Comparison of ENCODE assay signal across 2 cellular contexts in genomic region chr1:17892225-17892624, GRCh38.
TF ChIP-seq lines count a peak whose summit lies in the region.

No MANE protein-coding gene starts in this region.

TF ChIP-seq in SK-N-SH, 30 proteins besides CTCF, POLR2A, EP300 and RAD21 (continued from another document):
- TF ChIP-seq GATA2 (CRISPR knock-in tag; IDR thresholded peaks at IDR 0.05), result no peak
- no peak for TF ChIP-seq JUND (IDR thresholded peaks at IDR 0.05)
- no peak for TF ChIP-seq TEAD4 (IDR thresholded peaks at IDR 0.05; ENCODE audit: borderline replicate concordance, insufficient read depth)
- no peak for TF ChIP-seq FOXM1 (IDR thresholded peaks at IDR 0.05; ENCODE audit: low read depth)
- no peak for TF ChIP-seq IRF3 (IDR thresholded peaks at IDR 0.05; ENCODE audit: low read depth, low read length)
- no peak for TF ChIP-seq GABPA (IDR thresholded peaks at IDR 0.05; ENCODE audit: low read depth)
- TF ChIP-seq RCOR1 (IDR thresholded peaks at IDR 0.05; ENCODE audit: low read length), result no peak
TF ChIP-seq in SK-N-SH: peak in this region for 0.

TF ChIP-seq in SK-N-SH treated with all-trans-retinoic acid at 6 μM for 48 hours, 23 proteins besides CTCF, POLR2A, EP300 and RAD21 (continued from another document):
- TF ChIP-seq ARNTL (CRISPR knock-in tag; IDR thresholded peaks at IDR 0.05; ENCODE audit: borderline replicate concordance, low read depth) (no peak), ZC3H10 (CRISPR knock-in tag; IDR thresholded peaks at IDR 0.05) (no peak), TSHZ2 (CRISPR knock-in tag; IDR thresholded peaks at IDR 0.05) (no peak), RARB (CRISPR knock-in tag; IDR thresholded peaks at IDR 0.05) (no peak), ZNF565 (CRISPR knock-in tag; conservative IDR thresholded peaks at IDR 0.05; ENCODE audit: low read depth) (no peak), PATZ1 (CRISPR knock-in tag; IDR thresholded peaks at IDR 0.05; ENCODE audit: borderline replicate concordance) (no peak)
